In the genomic region with DNA sequence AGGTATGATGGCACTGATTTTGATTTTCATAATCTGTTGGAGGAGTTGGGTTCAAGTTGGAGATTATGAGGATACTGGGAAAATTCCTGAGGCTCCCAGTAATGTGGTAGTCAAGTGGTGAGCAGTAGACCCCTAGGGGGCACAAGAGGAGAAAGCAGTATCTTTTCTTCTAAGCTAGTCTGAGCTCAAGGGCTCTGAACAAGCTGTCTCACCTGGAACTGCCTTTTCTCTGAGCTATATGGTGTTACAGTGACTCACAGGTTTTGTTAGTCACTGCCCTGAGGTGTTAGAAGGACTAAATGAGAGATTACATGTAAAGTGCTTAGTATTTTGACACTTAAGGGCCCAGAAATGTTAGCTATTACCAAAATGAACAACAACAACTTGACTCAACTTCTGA, we compare ENCODE assay signal across 8 cellular contexts. TPM values are rescaled to one million over a fixed set of nuclear protein-coding genes. Genes with fewer than 3 reads are reported as not detected.
DNase-seq lines count a peak whose midpoint lies in the region; ATAC-seq, FAIRE-seq and TF ChIP-seq lines count a peak whose summit lies in the region.

No MANE protein-coding gene starts in this region.

- no peak overlapping the region for H3K4me3 ChIP-seq in endodermal cell (ENCODE audit: low read length)
- H3K4me3 ChIP-seq in kidney (ENCODE audit: low read length in 2 of 2), result no peak overlapping the region

- no peak overlapping the region for H3K4me3 Mint-ChIP-seq in activated T-cell treated with anti-CD3 and anti-CD28 coated beads, Interleukin-2, amount 50 U/mL, for 72 hours
- no peak overlapping the region for H3K4me3 Mint-ChIP-seq in endodermal cell
- no peak overlapping the region for H3K4me3 Mint-ChIP-seq in progenitor cell of endocrine pancreas (ENCODE audit: low read depth)

- intact Hi-C loops in kidney (cut with DNase I), result no loop called here

- DNase-seq in activated T-cell treated with anti-CD3 and anti-CD28 coated beads, Interleukin-2, amount 50 U/mL, for 72 hours, result peak; percentile 25 to 30
- DNase-seq in activated T-cell treated with anti-CD3 and anti-CD28 coated beads for 4 hours, result no peak
- DNase-seq in LHCN-M2 (ENCODE audit: low read depth), result peak; percentile 39
- peak; percentile 67 for DNase-seq in endodermal cell
- no peak for DNase-seq in progenitor cell of endocrine pancreas (ENCODE audit: low spot score, unreplicated experiment)
- no peak for DNase-seq in kidney
- DNase-seq in NCI-H1694 treated with DMSO at 0.1 percent for 48 hours (lab: John Stamatoyannopoulos, UW), result no peak

- H3K9me3 ChIP-seq in endodermal cell (ENCODE audit: control insufficient read depth, low read length), result no peaks in the 10 kb centered on the region
- H3K9me3 ChIP-seq in kidney (ENCODE audit: control insufficient read depth in 1 of 2, low read length in 2 of 2), result no peaks in the 10 kb centered on the region

- no peak for FAIRE-seq in kidney (lab: Jason Lieb, UNC)

- H3K27me3 Mint-ChIP-seq in activated T-cell treated with anti-CD3 and anti-CD28 coated beads, Interleukin-2, amount 50 U/mL, for 72 hours (ENCODE audit: low read depth), result no peaks in the 10 kb centered on the region
- H3K27me3 Mint-ChIP-seq in endodermal cell (ENCODE audit: insufficient read depth), result no peaks in the 10 kb centered on the region
- H3K27me3 Mint-ChIP-seq in progenitor cell of endocrine pancreas, result no peaks in the 10 kb centered on the region

- no peaks in the 10 kb centered on the region for H3K27me3 ChIP-seq in endodermal cell (ENCODE audit: control insufficient read depth, insufficient read depth, low read length, poor library complexity, severe bottlenecking)

- no peak overlapping the region for H3K27ac ChIP-seq in endodermal cell (ENCODE audit: low read depth, low read length)
- H3K27ac ChIP-seq in kidney (ENCODE audit: low read depth in 2 of 2, low read length in 2 of 2), result no peak overlapping the region

- no peak overlapping the region for H3K9ac ChIP-seq in endodermal cell (ENCODE audit: extremely low read depth, low read length, poor library complexity, severe bottlenecking)
- no peak overlapping the region for H3K9ac ChIP-seq in kidney (ENCODE audit: low read length in 2 of 2)

- no peaks in the 10 kb centered on the region for H3K9me3 Mint-ChIP-seq in activated T-cell treated with anti-CD3 and anti-CD28 coated beads, Interleukin-2, amount 50 U/mL, for 72 hours
- H3K9me3 Mint-ChIP-seq in endodermal cell (no peaks in the 10 kb centered on the region), progenitor cell of endocrine pancreas (ENCODE audit: low read depth) (no peaks in the 10 kb centered on the region)

- peaks cover 6 to 33% of the 10 kb centered on the region in 2 donors for H3K36me3 Mint-ChIP-seq in activated T-cell treated with anti-CD3 and anti-CD28 coated beads, Interleukin-2, amount 50 U/mL, for 72 hours (ENCODE audit: insufficient read depth in 2 of 2)
- H3K36me3 Mint-ChIP-seq in endodermal cell (ENCODE audit: low read depth) (peaks cover 54% of the 10 kb centered on the region), progenitor cell of endocrine pancreas (ENCODE audit: insufficient read depth) (peaks cover 41% of the 10 kb centered on the region)

- peaks cover 11% of the 10 kb centered on the region for H3K4me1 Mint-ChIP-seq in activated T-cell treated with anti-CD3 and anti-CD28 coated beads, Interleukin-2, amount 50 U/mL, for 72 hours (ENCODE audit: low read depth)
- peaks cover 6% of the 10 kb centered on the region for H3K4me1 Mint-ChIP-seq in endodermal cell
- peaks cover 13% of the 10 kb centered on the region for H3K4me1 Mint-ChIP-seq in progenitor cell of endocrine pancreas (ENCODE audit: low read depth)

- H3K4me1 ChIP-seq in endodermal cell (ENCODE audit: control insufficient read depth, insufficient read depth, low read length) (peaks cover 3% of the 10 kb centered on the region), kidney (ENCODE audit: control insufficient read depth in 1 of 2, insufficient read depth in 1 of 2, low read depth in 1 of 2, low read length in 2 of 2) (no peaks in the 10 kb centered on the region)

- TF ChIP-seq CTCF in endodermal cell (conservative IDR thresholded peaks at IDR 0.05) (peak; percentile 78), progenitor cell of endocrine pancreas (IDR thresholded peaks at IDR 0.05; ENCODE audit: unreplicated experiment) (peak; percentile 48), kidney (IDR thresholded peaks at IDR 0.05; ENCODE audit: borderline replicate concordance, extremely low read depth, insufficient read depth) (no peak)

- H3K36me3 ChIP-seq in endodermal cell (ENCODE audit: control insufficient read depth, insufficient read depth, low read length) (peaks cover 96% of the 10 kb centered on the region), kidney (ENCODE audit: control insufficient read depth in 1 of 2, insufficient read depth in 2 of 2, low read length in 2 of 2) (peaks cover 10 to 15% of the 10 kb centered on the region in 2 donors)

- H3K27ac Mint-ChIP-seq in activated T-cell treated with anti-CD3 and anti-CD28 coated beads, Interleukin-2, amount 50 U/mL, for 72 hours, result no peak overlapping the region
- no peak overlapping the region for H3K27ac Mint-ChIP-seq in endodermal cell
- H3K27ac Mint-ChIP-seq in progenitor cell of endocrine pancreas, result no peak overlapping the region

- ATAC-seq in activated T-cell treated with anti-CD3 and anti-CD28 coated beads, Interleukin-2, amount 50 U/mL, for 72 hours (replicated peaks in 1 of 2), result peak; percentile 100
- ATAC-seq in GM19324 (IDR thresholded peaks at IDR 0.05; ENCODE audit: low FRiP score, unreplicated experiment), result no peak

RNA-seq across cellular contexts. Expression of a gene that starts 42.2 kb away (rescaled TPM):
- total RNA-seq in activated T-cell treated with anti-CD3 and anti-CD28 coated beads, Interleukin-2, amount 50 U/mL, for 72 hours, result under 1 TPM; 0.72 to 0.88 TPM
- 6.3 and 9.0 TPM in 2 replicates for total RNA-seq in LHCN-M2 (2014; rRNA removed)
- 1.9 TPM for polyA plus RNA-seq in LHCN-M2 (2012)
- total RNA-seq in endodermal cell, result 1 to 10 TPM; 1.9 to 2.7 TPM
- polyA plus RNA-seq in endodermal cell (2013, experiment 1 of 2), result 1.5 TPM
- polyA plus RNA-seq in endodermal cell (2013, experiment 2 of 2), result 1.6 TPM
- 3.6 and 3.9 TPM in 2 replicates for total RNA-seq in progenitor cell of endocrine pancreas
- 33.2 TPM for total RNA-seq in kidney
- 8.7 TPM for polyA plus RNA-seq in kidney (ENCODE audit: insufficient read depth, low read depth, low replicate concordance)

RNA-seq across cellular contexts. Expression of a gene that starts 43.5 kb away (rescaled TPM):
- total RNA-seq in activated T-cell treated with anti-CD3 and anti-CD28 coated beads, Interleukin-2, amount 50 U/mL, for 72 hours, result 100 to 1,000 TPM in 1 of 2 donors, 10 to 100 TPM in 1; 91.4 to 104 TPM
- total RNA-seq in LHCN-M2 (2014; rRNA removed), result 98.2 and 124 TPM in 2 replicates
- polyA plus RNA-seq in LHCN-M2 (2012), result 21.0 TPM
- total RNA-seq in endodermal cell, result 100 to 1,000 TPM; 105 to 125 TPM
- 148 TPM for polyA plus RNA-seq in endodermal cell (2013, experiment 1 of 2)
- polyA plus RNA-seq in endodermal cell (2013, experiment 2 of 2), result 143 TPM
- 102 and 113 TPM in 2 replicates for total RNA-seq in progenitor cell of endocrine pancreas
- total RNA-seq in kidney, result 79.0 TPM
- polyA plus RNA-seq in kidney (ENCODE audit: insufficient read depth, low read depth, low replicate concordance), result 24.8 TPM

Comparison
In these comparisons a context has a peak if more than half of its experiments do, and no peak if none do; other contexts are left out.
1. DNase-seq: peak in activated T-cell treated with anti-CD3 and anti-CD28 coated beads, Interleukin-2, amount 50 U/mL, for 72 hours (2 of 2), LHCN-M2 (single experiment) and endodermal cell (single experiment); none in activated T-cell treated with anti-CD3 and anti-CD28 coated beads for 4 hours (single experiment), progenitor cell of endocrine pancreas (single experiment), kidney (single experiment) and NCI-H1694 treated with DMSO at 0.1 percent for 48 hours (single experiment).